In the genomic region with DNA sequence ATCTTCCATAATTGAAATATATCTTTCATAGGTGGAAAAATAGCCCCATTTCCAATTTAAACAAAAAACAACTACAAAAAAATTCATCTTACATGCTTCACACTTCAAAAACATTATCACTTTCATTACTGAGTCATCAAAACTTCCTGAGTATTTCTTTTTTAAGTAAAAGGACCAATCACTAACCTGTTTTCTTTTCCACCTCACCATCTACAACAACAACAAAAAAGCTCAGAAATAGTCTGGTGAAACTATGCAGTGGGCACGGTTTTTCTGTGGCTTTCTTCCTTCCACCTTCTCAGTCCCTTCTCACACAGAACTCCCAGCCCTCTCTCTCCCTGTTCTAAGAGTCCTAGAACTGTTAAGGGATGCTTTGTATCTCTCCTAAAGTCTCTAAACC, we compare ENCODE assay signal across 13 cellular contexts. TPM values are rescaled to one million over a fixed set of nuclear protein-coding genes. Genes with fewer than 3 reads are reported as not detected.
A peak's percentile ranks its signal among the peaks of the same experiment; 100 is the strongest.
DNase-seq lines count a peak whose midpoint lies in the region; ATAC-seq, FAIRE-seq and TF ChIP-seq lines count a peak whose summit lies in the region.
"Had no signal": no experiment of that assay in that cellular context is flagged by ENCODE, and none has a peak within 500 bp of the region (broad histone marks: within the 10 kb centered on the region; RNA-seq: fewer than 3 reads in every experiment).

No MANE protein-coding gene starts in this region.

- H3K9me3 Mint-ChIP-seq in MCF 10A (ENCODE audit: unreplicated experiment), result no peaks in the 10 kb centered on the region

- peaks cover 8% of the 10 kb centered on the region for H3K4me1 Mint-ChIP-seq in MCF 10A (ENCODE audit: insufficient read depth, unreplicated experiment)

- H3K9me1 ChIP-seq in endothelial cell of umbilical vein (replicated peaks; ENCODE audit: control insufficient read depth, extremely low read depth, insufficient read depth, low read length), result no peaks in the 10 kb centered on the region

- CTCF ChIA-PET in endothelial cell of umbilical vein (lab: Charles Lee), result interaction anchor here (1.0 kb wide), 2 partner anchors 16 to 19 kb away, joined by 3 read pairs; no protein-coding TSS in a partner anchor
- CTCF ChIA-PET in MCF 10A (lab: Yijun Ruan, JAX), result interaction anchor here (0.6 kb wide), 2 partner anchors 58 to 166 kb away, joined by 3 to 4 read pairs; no protein-coding TSS in a partner anchor

- dilution Hi-C loops in endothelial cell of umbilical vein (cut with MboI; ENCODE audit: extremely low pct_ligation_motif_present, low sequenced_read_pairs), result no loop called here

- H3K27me3 ChIP-seq in endothelial cell of umbilical vein (ENCODE audit: control insufficient read depth in 2 of 2, insufficient read depth in 2 of 2, low read length in 2 of 2), result no peaks in the 10 kb centered on the region
- H3K27me3 ChIP-seq: left lung had no signal

- H3K4me3 ChIP-seq in endothelial cell of umbilical vein (replicated peaks in 1 of 3; ENCODE audit: insufficient read depth in 1 of 3, low read depth in 1 of 3, low read length in 3 of 3), result no peak overlapping the region
- H3K4me3 ChIP-seq: left lung, skin epidermis had no signal

- no TSS peak for BruUV-seq in endothelial cell of umbilical vein (replicated peaks; lab: Mats Ljungman, UMichigan)
- BruUV-seq in MCF 10A (replicated peaks; lab: Mats Ljungman, UMichigan), result no TSS peak

- no peak overlapping the region for H3K4me3 Mint-ChIP-seq in MCF 10A (ENCODE audit: unreplicated experiment)

- H3K79me2 ChIP-seq in endothelial cell of umbilical vein (ENCODE audit: control insufficient read depth, insufficient read depth, low read length), result no peaks in the 10 kb centered on the region

- no peaks in the 10 kb centered on the region for H4K20me1 ChIP-seq in endothelial cell of umbilical vein (replicated peaks; ENCODE audit: control insufficient read depth, extremely low read depth, insufficient read depth, low read length)

- no peak overlapping the region for H3K27ac Mint-ChIP-seq in MCF 10A (ENCODE audit: low read depth, unreplicated experiment)

- intact Hi-C loops in endothelial cell of umbilical vein (cut with micrococcal nuclease) (no loop called here), MCF 10A (cut with micrococcal nuclease) (no loop called here)

- no peaks in the 10 kb centered on the region for H3K36me3 ChIP-seq in endothelial cell of umbilical vein (ENCODE audit: control insufficient read depth in 2 of 2, extremely low read depth in 1 of 2, insufficient read depth in 2 of 2, low read length in 2 of 2)
- H3K36me3 ChIP-seq: left lung had no signal

- DNase-seq in endothelial cell of umbilical vein (ENCODE audit: low read depth, low spot score) (peak; percentile 54), RCC 7860 (ENCODE audit: low spot score) (no peak), NOMO-1 treated with dmso at 0.1 percent for 144 hours (lab: John Stamatoyannopoulos, UW; ENCODE audit: unreplicated experiment) (no peak), HT-29 (ENCODE audit: low spot score) (no peak), MCF 10A (ENCODE audit: unreplicated experiment) (no peak)
- DNase-seq: activated CD4-positive, alpha-beta T cell treated with anti-CD3 and anti-CD28 coated beads, Interleukin-2, amount 50 U/mL, for 1 hour; left lung had no signal

- no peak for TF ChIP-seq POLR2A in endothelial cell of umbilical vein (IDR thresholded peaks at IDR 0.05; ENCODE audit: low read depth, low read length)

- H3K4me2 ChIP-seq in endothelial cell of umbilical vein (ENCODE audit: insufficient read depth, low read length), result peak overlapping the region; percentile 63

- H3K27ac ChIP-seq in endothelial cell of umbilical vein (ENCODE audit: insufficient read depth, low read depth, low read length), result no peak overlapping the region
- H3K27ac ChIP-seq: epithelial cell of prostate, left lung had no signal

- H3K27me3 Mint-ChIP-seq in MCF 10A (ENCODE audit: insufficient read depth, unreplicated experiment), result no peaks in the 10 kb centered on the region

- no peak overlapping the region for H3K9ac ChIP-seq in endothelial cell of umbilical vein (replicated peaks; ENCODE audit: extremely low read depth, insufficient read depth, low read length)

- no peaks in the 10 kb centered on the region for H3K36me3 Mint-ChIP-seq in MCF 10A (ENCODE audit: insufficient read depth, unreplicated experiment)

- no peak for TF ChIP-seq CTCF in endothelial cell of umbilical vein (IDR thresholded peaks at IDR 0.05; ENCODE audit: extremely low read depth in 1 of 2, insufficient read depth in 1 of 2, low read depth in 1 of 2, low read length in 2 of 2)
- no peak for TF ChIP-seq CTCF in MCF 10A (IDR thresholded peaks at IDR 0.05; ENCODE audit: unreplicated experiment)

- no peaks in the 10 kb centered on the region for H3K9me3 ChIP-seq in endothelial cell of umbilical vein (replicated peaks; ENCODE audit: control insufficient read depth, insufficient read depth, low read length)
- H3K9me3 ChIP-seq: left lung had no signal

- H3K4me1 ChIP-seq in endothelial cell of umbilical vein (ENCODE audit: control insufficient read depth, extremely low read depth, insufficient read depth, low read length), result peaks cover 4% of the 10 kb centered on the region
- H3K4me1 ChIP-seq: left lung had no signal

- ATAC-seq in GM18868 (IDR thresholded peaks at IDR 0.05; ENCODE audit: unreplicated experiment), result peak; percentile 79
- ATAC-seq in GM21619 (IDR thresholded peaks at IDR 0.05; ENCODE audit: unreplicated experiment), result peak; percentile 91
- peak; percentile 79 for ATAC-seq in HG03469 (IDR thresholded peaks at IDR 0.05; ENCODE audit: unreplicated experiment)
- ATAC-seq: left lung had no signal

- H2AFZ ChIP-seq in endothelial cell of umbilical vein (ENCODE audit: low read depth, low read length), result peak overlapping the region; percentile 89

- POLR2A ChIA-PET in endothelial cell of umbilical vein (lab: Charles Lee), result no interaction called here
- POLR2A ChIA-PET in MCF 10A (lab: Yijun Ruan, JAX), result no interaction called here

- FAIRE-seq in endothelial cell of umbilical vein (lab: Jason Lieb, UNC) (peak; percentile 65), RCC 7860 (lab: Jason Lieb, UNC) (no peak)
- FAIRE-seq: G401.6 had no signal

TF ChIP-seq in endothelial cell of umbilical vein, 7 proteins besides CTCF, POLR2A, EP300 and RAD21:
- no peak for TF ChIP-seq EZH2 (IDR thresholded peaks at IDR 0.05; ENCODE audit: borderline replicate concordance, low read depth, low read length, severe bottlenecking)
- TF ChIP-seq FOS (IDR thresholded peaks at IDR 0.05; ENCODE audit: borderline replicate concordance, insufficient read depth, low read length), result peak; percentile 38
- TF ChIP-seq POLR2AphosphoS5 (IDR thresholded peaks at IDR 0.05; ENCODE audit: insufficient read depth, low read depth, low read length), result no peak
- TF ChIP-seq JUN (IDR thresholded peaks at IDR 0.05; ENCODE audit: borderline replicate concordance, insufficient read depth, insufficient read length, low read depth), result no peak
- no peak for TF ChIP-seq MYC (IDR thresholded peaks at IDR 0.05; ENCODE audit: low read depth, low read length)
- no peak for TF ChIP-seq MAX (IDR thresholded peaks at IDR 0.05; ENCODE audit: insufficient read depth, insufficient read length)
- no peak for TF ChIP-seq GATA2 (IDR thresholded peaks at IDR 0.05; ENCODE audit: insufficient read depth, insufficient read length, low read depth, low read length)
TF ChIP-seq in endothelial cell of umbilical vein: peak in this region for 1.

RNA-seq across cellular contexts. Expression of gene TNIK, which starts 20.3 kb away (rescaled TPM):
- total RNA-seq in endothelial cell of umbilical vein, result 29.6 and 39.7 TPM in 2 replicates
- 8.4 and 10.9 TPM in 2 replicates for polyA plus RNA-seq in endothelial cell of umbilical vein
- 13.1 and 16.0 TPM in 2 replicates for polyA plus RNA-seq in endothelial cell of umbilical vein (2011; cell fraction: cytosol; rRNA removed)
- polyA plus RNA-seq in endothelial cell of umbilical vein (2011; cell fraction: nucleus; rRNA removed), result 47.2 and 66.5 TPM in 2 replicates
- polyA plus RNA-seq in endothelial cell of umbilical vein (2012), result 28.6 and 47.4 TPM in 2 replicates
- 47.3 and 56.8 TPM in 2 replicates for polyA minus RNA-seq in endothelial cell of umbilical vein
- polyA minus RNA-seq in endothelial cell of umbilical vein (2011; cell fraction: cytosol; rRNA and poly(A)+ RNA removed), result 0.41 TPM
- polyA minus RNA-seq in endothelial cell of umbilical vein (2011; cell fraction: nucleus; rRNA and poly(A)+ RNA removed), result 96.8 and 159 TPM in 2 replicates
- 12.4 and 14.6 TPM in 2 replicates for total RNA-seq in HT-29 (2014; rRNA removed; shearing (Covaris generic))
- 3.4 and 4.3 TPM in 2 replicates for total RNA-seq in MCF 10A (2022)
